In the genomic region with DNA sequence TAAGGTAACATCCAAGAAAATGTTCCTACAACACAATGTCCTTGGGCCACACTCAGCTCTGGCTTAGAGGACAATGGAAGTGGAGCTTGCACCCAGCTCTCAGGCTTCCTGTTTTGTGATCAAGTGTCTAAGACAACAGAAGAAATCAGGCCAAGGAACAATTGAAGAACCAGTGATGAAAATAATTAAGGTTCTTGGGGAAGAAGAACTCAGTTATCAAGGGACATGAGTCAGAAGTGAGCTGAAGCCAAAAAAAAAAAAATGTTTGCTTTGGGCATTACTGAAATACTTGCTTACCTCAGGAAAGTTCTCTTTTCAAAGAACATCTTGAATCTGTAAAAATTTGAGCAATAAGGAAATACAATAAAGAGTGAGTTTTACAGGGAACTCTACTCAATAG, we compare ENCODE assay signal across 17 cellular contexts.
DNase-seq lines count a peak whose midpoint lies in the region; ATAC-seq and TF ChIP-seq lines count a peak whose summit lies in the region.
"Had no signal": no experiment of that assay in that cellular context is flagged by ENCODE, and none has a peak within 500 bp of the region (broad histone marks: within the 10 kb centered on the region; RNA-seq: fewer than 3 reads in every experiment).

No MANE protein-coding gene starts in this region.

- H3K27ac Mint-ChIP-seq in natural killer cell treated with Interleukin-12 subunit alpha and Interleukin-12 subunit beta and Interleukin-15 and Interleukin-18, amount 100 ng/mL, for 72 hours, result no peak overlapping the region
- H3K27ac Mint-ChIP-seq: B cell; brain; T-helper 2 cell treated with Interferon-gamma antibody and Interleukin-4, amounts not matched to agents 5 μg/mL and 100 μg/mL, for 36 hours had no signal

- no peak for TF ChIP-seq CTCF in AG04449 (IDR thresholded peaks at IDR 0.05; ENCODE audit: insufficient read depth, low read length, missing control alignments)
- no peak for TF ChIP-seq CTCF in cardiac fibroblast (IDR thresholded peaks at IDR 0.05; ENCODE audit: low read depth, low read length)

- CTCF ChIA-PET in AG04449 (lab: Yijun Ruan, JAX), result interaction anchor here (0.7 to 1.5 kb wide), 5 partner anchors 13 to 1086 kb away, joined by 3 to 8 read pairs (median 3); no protein-coding TSS in a partner anchor

- no peaks in the 10 kb centered on the region for H3K36me3 ChIP-seq in effector memory CD4-positive, alpha-beta T cell (ENCODE audit: control insufficient read depth, insufficient read depth, low read length)

- DNase-seq in AG04449 (ENCODE audit: low read depth, low spot score) (peak; percentile 65), HS-5 (ENCODE audit: low read depth) (peak; percentile 38), cardiac fibroblast (ENCODE audit: low read depth in 2 of 2) (peak; percentile 80 to 87), kidney tubule cell (ENCODE audit: low spot score) (peak; percentile 25), amygdala (lab: John Stamatoyannopoulos, UW) (no peak), HT-29 (ENCODE audit: low spot score) (no peak)
- no peak for DNase-seq in effector memory CD4-positive, alpha-beta T cell
- DNase-seq in natural killer cell treated with Interleukin-12 subunit alpha and Interleukin-12 subunit beta and Interleukin-15 and Interleukin-18, amount 100 ng/mL, for 72 hours (ENCODE audit: low spot score), result no peak
- DNase-seq: DMS79 treated with DMSO at 0.1 percent for 48 hours, midbrain, NCI-H1694, NCI-H526 treated with DMSO at 0.1 percent for 48 hours had no signal

- POLR2A ChIA-PET in AG04449 (lab: Yijun Ruan, JAX), result interaction anchor here (0.5 kb wide), 2 partner anchors 209 to 498 kb away, joined by 3 read pairs; no protein-coding TSS in a partner anchor

- H3K4me3 Mint-ChIP-seq in natural killer cell treated with Interleukin-12 subunit alpha and Interleukin-12 subunit beta and Interleukin-15 and Interleukin-18, amount 100 ng/mL, for 72 hours, result no peak overlapping the region
- H3K4me3 Mint-ChIP-seq: B cell; brain; T-helper 2 cell treated with Interferon-gamma antibody and Interleukin-4, amounts not matched to agents 5 μg/mL and 100 μg/mL, for 36 hours had no signal

- H3K27ac ChIP-seq in effector memory CD4-positive, alpha-beta T cell (ENCODE audit: insufficient read depth, low read length, poor library complexity, severe bottlenecking), result no peak overlapping the region
- H3K27ac ChIP-seq: parathyroid adenoma had no signal

- H3K9me3 Mint-ChIP-seq in natural killer cell treated with Interleukin-12 subunit alpha and Interleukin-12 subunit beta and Interleukin-15 and Interleukin-18, amount 100 ng/mL, for 72 hours, result no peaks in the 10 kb centered on the region
- H3K9me3 Mint-ChIP-seq: brain; T-helper 2 cell treated with Interferon-gamma antibody and Interleukin-4, amounts not matched to agents 5 μg/mL and 100 μg/mL, for 36 hours had no signal

- no peaks in the 10 kb centered on the region for H3K4me1 Mint-ChIP-seq in natural killer cell treated with Interleukin-12 subunit alpha and Interleukin-12 subunit beta and Interleukin-15 and Interleukin-18, amount 100 ng/mL, for 72 hours (ENCODE audit: low read depth in 2 of 2)
- H3K4me1 Mint-ChIP-seq: B cell had no signal

- ATAC-seq in natural killer cell treated with Interleukin-12 subunit alpha and Interleukin-12 subunit beta and Interleukin-15 and Interleukin-18, amount 100 ng/mL, for 72 hours, result no peak
- ATAC-seq: K562 had no signal

- no peak overlapping the region for H3K4me3 ChIP-seq in AG04449 (ENCODE audit: low read depth, low read length)
- H3K4me3 ChIP-seq in cardiac fibroblast (replicated peaks in 1 of 2; ENCODE audit: low read depth in 2 of 2, low read length in 2 of 2), result no peak overlapping the region
- H3K4me3 ChIP-seq in effector memory CD4-positive, alpha-beta T cell (ENCODE audit: insufficient read depth, low read depth, low read length, poor library complexity, severe bottlenecking), result no peak overlapping the region
- H3K4me3 ChIP-seq: K562 had no signal

- H3K36me3 Mint-ChIP-seq in natural killer cell treated with Interleukin-12 subunit alpha and Interleukin-12 subunit beta and Interleukin-15 and Interleukin-18, amount 100 ng/mL, for 72 hours, result no peaks in the 10 kb centered on the region
- H3K36me3 Mint-ChIP-seq: brain had no signal

- H3K4me1 ChIP-seq in effector memory CD4-positive, alpha-beta T cell (ENCODE audit: control insufficient read depth, insufficient read depth, low read length, poor library complexity, severe bottlenecking), result no peaks in the 10 kb centered on the region
- H3K4me1 ChIP-seq: parathyroid adenoma had no signal

- H3K27me3 ChIP-seq in effector memory CD4-positive, alpha-beta T cell (replicated peaks; ENCODE audit: control insufficient read depth, insufficient read depth, low read length, poor library complexity, severe bottlenecking), result no peaks in the 10 kb centered on the region

- no peaks in the 10 kb centered on the region for H3K9me3 ChIP-seq in effector memory CD4-positive, alpha-beta T cell (ENCODE audit: control insufficient read depth, low read length)

- H3K27me3 Mint-ChIP-seq in natural killer cell treated with Interleukin-12 subunit alpha and Interleukin-12 subunit beta and Interleukin-15 and Interleukin-18, amount 100 ng/mL, for 72 hours, result peaks cover 0 to 3% of the 10 kb centered on the region in 2 donors

Comparison
In these comparisons a context has a peak if more than half of its experiments do, and no peak if none do; other contexts are left out.
1. DNase-seq: peak in AG04449 (single experiment), HS-5 (single experiment), cardiac fibroblast (2 of 2) and kidney tubule cell (single experiment); none in effector memory CD4-positive, alpha-beta T cell (0 of 3), amygdala (0 of 56), natural killer cell treated with Interleukin-12 subunit alpha and Interleukin-12 subunit beta and Interleukin-15 and Interleukin-18, amount 100 ng/mL, for 72 hours (single experiment) and HT-29 (single experiment).